Comparison of ENCODE assay signal across 30 cellular contexts in the genomic region with DNA sequence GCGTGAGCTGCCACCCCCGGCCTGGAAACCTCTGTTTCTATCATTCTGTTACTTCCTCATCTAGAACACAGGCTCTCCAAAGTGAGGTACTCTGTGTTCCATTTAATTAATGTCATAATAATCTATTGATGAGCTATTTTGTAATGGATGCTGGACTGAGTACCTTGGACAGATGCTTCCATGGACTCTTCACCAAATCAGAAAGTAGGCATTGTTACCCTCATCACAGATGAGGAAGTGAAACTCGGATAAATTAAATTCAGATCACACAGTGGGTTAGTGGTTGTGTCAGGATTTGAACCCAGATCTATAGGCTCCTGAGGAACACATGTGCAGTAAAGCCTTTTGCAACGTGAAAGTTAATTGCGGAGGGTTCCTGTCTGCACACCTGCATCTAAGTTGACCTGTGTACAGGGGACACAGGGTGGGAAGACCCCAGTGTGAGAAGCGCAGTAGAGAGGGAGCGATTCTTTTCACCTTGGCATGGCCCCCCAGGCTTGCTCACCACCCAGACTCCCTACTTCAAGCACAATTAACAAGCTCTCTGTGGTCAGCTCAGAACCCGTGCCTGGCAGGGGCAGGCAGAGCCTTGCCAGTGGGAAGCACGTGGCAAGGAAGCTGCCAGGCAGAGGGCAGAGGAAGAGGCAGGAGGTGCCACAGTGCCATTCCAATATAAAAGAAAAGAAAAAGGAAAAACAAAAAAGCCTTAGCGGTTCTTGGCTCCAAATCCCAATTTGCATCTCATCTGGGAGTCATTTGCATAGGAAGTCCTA.
DNase-seq lines count a peak whose midpoint lies in the region; ATAC-seq, FAIRE-seq and TF ChIP-seq lines count a peak whose summit lies in the region.
"Had no signal": no experiment of that assay in that cellular context is flagged by ENCODE, and none has a peak within 500 bp of the region (broad histone marks: within the 10 kb centered on the region; RNA-seq: fewer than 3 reads in every experiment).

No MANE protein-coding gene starts in this region.

- H3K36me3 ChIP-seq in BE2C: no peaks in the 10 kb centered on the region
- H3K36me3 ChIP-seq: heart right ventricle, spleen had no signal

- no peak for ATAC-seq in activated T-cell treated with anti-CD3 and anti-CD28 coated beads, Interleukin-2, amount 50 U/mL, for 72 hours (replicated peaks in 1 of 2)
- ATAC-seq: effector memory CD8-positive, alpha-beta T cell; heart right ventricle; right cardiac atrium; T-cell had no signal

- H3K9me3 ChIP-seq in BE2C: no peaks in the 10 kb centered on the region
- H3K9me3 ChIP-seq: heart right ventricle, spleen had no signal

- H3K4me3 Mint-ChIP-seq in activated T-cell treated with anti-CD3 and anti-CD28 coated beads, Interleukin-2, amount 50 U/mL, for 72 hours: no peak overlapping the region
- H3K4me3 Mint-ChIP-seq: activated CD4-positive, alpha-beta memory T cell treated with anti-CD3 and anti-CD28 coated beads for 36 hours; activated naive CD4-positive, alpha-beta T cell treated with anti-CD3 and anti-CD28 coated beads, Interleukin-2, amount 10 ng/mL, durations not matched to agents 7 days and 5 days; effector memory CD8-positive, alpha-beta T cell; nephron progenitor cell; T-cell had no signal

- H3K27ac Mint-ChIP-seq in activated T-cell treated with anti-CD3 and anti-CD28 coated beads, Interleukin-2, amount 50 U/mL, for 72 hours: no peak overlapping the region
- H3K27ac Mint-ChIP-seq: activated CD4-positive, alpha-beta memory T cell treated with anti-CD3 and anti-CD28 coated beads for 36 hours; activated naive CD4-positive, alpha-beta T cell treated with anti-CD3 and anti-CD28 coated beads, Interleukin-2, amount 10 ng/mL, durations not matched to agents 7 days and 5 days; effector memory CD8-positive, alpha-beta T cell; nephron progenitor cell; T-cell had no signal

- no peaks in the 10 kb centered on the region for H3K9me3 Mint-ChIP-seq in activated T-cell treated with anti-CD3 and anti-CD28 coated beads, Interleukin-2, amount 50 U/mL, for 72 hours
- H3K9me3 Mint-ChIP-seq: activated CD4-positive, alpha-beta memory T cell treated with anti-CD3 and anti-CD28 coated beads for 36 hours; activated naive CD4-positive, alpha-beta T cell treated with anti-CD3 and anti-CD28 coated beads, Interleukin-2, amount 10 ng/mL, durations not matched to agents 7 days and 5 days; effector memory CD8-positive, alpha-beta T cell; nephron progenitor cell; T-cell had no signal

- H3K4me1 Mint-ChIP-seq in activated T-cell treated with anti-CD3 and anti-CD28 coated beads, Interleukin-2, amount 50 U/mL, for 72 hours (ENCODE audit: low read depth): no peaks in the 10 kb centered on the region
- H3K4me1 Mint-ChIP-seq: activated naive CD4-positive, alpha-beta T cell treated with anti-CD3 and anti-CD28 coated beads, Interleukin-2, amount 10 ng/mL, durations not matched to agents 7 days and 5 days; T-cell had no signal

- TF ChIP-seq CTCF in NB4 (IDR thresholded peaks at IDR 0.05; ENCODE audit: low read depth, low read length) (no peak), BE2C (IDR thresholded peaks at IDR 0.05; ENCODE audit: low read depth, low read length) (no peak)

- DNase-seq in GM12891 (ENCODE audit: insufficient read length, low spot score) (no peak), NB4 (ENCODE audit: low read depth) (peak; percentile 39), cerebellum (ENCODE audit: low spot score) (peak; percentile 29), pons (ENCODE audit: low spot score) (peak; percentile 44), BE2C (no peak), kidney tubule cell (ENCODE audit: low spot score) (no peak)
- no peak for DNase-seq in activated T-cell treated with anti-CD3 and anti-CD28 coated beads, Interleukin-2, amount 50 U/mL, for 72 hours
- DNase-seq: activated CD4-positive, alpha-beta memory T cell treated with anti-CD3 and anti-CD28 coated beads for 36 hours; activated CD8-positive, alpha-beta memory T cell treated with anti-CD3 and anti-CD28 coated beads, Interleukin-2, amount 50 U/mL, for 4 hours; activated naive CD4-positive, alpha-beta T cell treated with anti-CD3 and anti-CD28 coated beads, Interleukin-2, amount 10 ng/mL, durations not matched to agents 7 days and 5 days; amniotic stem cell; DMS79; effector memory CD8-positive, alpha-beta T cell; erythroblast; GF-D8; heart right ventricle; IMR-90; NCI-H1436 treated with DMSO at 0.1 percent for 48 hours; NCI-H446; nephron progenitor cell; right cardiac atrium; SHP77 treated with DMSO at 0.1 percent for 48 hours; spleen; T-cell; trophoblast cell had no signal

- no peaks in the 10 kb centered on the region for H3K27me3 Mint-ChIP-seq in activated T-cell treated with anti-CD3 and anti-CD28 coated beads, Interleukin-2, amount 50 U/mL, for 72 hours (ENCODE audit: low read depth)

- TF ChIP-seq POLR2A in GM12891 (IDR thresholded peaks at IDR 0.05; ENCODE audit: low read depth, low read length): no peak
- TF ChIP-seq POLR2A in NB4 (IDR thresholded peaks at IDR 0.05; ENCODE audit: extremely low read depth, insufficient read length): no peak

- peaks cover 21% of the 10 kb centered on the region for H3K4me1 ChIP-seq in BE2C
- H3K4me1 ChIP-seq: parathyroid adenoma, spleen had no signal

- no peaks in the 10 kb centered on the region for H3K36me3 Mint-ChIP-seq in activated T-cell treated with anti-CD3 and anti-CD28 coated beads, Interleukin-2, amount 50 U/mL, for 72 hours (ENCODE audit: insufficient read depth in 2 of 2)
- H3K36me3 Mint-ChIP-seq: activated CD4-positive, alpha-beta memory T cell treated with anti-CD3 and anti-CD28 coated beads for 36 hours; activated naive CD4-positive, alpha-beta T cell treated with anti-CD3 and anti-CD28 coated beads, Interleukin-2, amount 10 ng/mL, durations not matched to agents 7 days and 5 days; T-cell had no signal

- H3K4me3 ChIP-seq in NB4 (ENCODE audit: low read depth, low read length): no peak overlapping the region
- no peak overlapping the region for H3K4me3 ChIP-seq in BE2C (ENCODE audit: low read depth, low read length)
- H3K4me3 ChIP-seq: coronary artery, heart right ventricle, lung, spleen had no signal

- no peaks in the 10 kb centered on the region for H3K27me3 ChIP-seq in BE2C

- no peak for FAIRE-seq in GM12891 (lab: Jason Lieb, UNC)
- FAIRE-seq: bronchial epithelial cell, TTC549 had no signal

TF ChIP-seq in GM12891, 5 proteins besides CTCF, POLR2A, EP300 and RAD21:
- TF ChIP-seq SPI1 (IDR thresholded peaks at IDR 0.05; ENCODE audit: low read depth, low read length): peak; percentile 88
- no peak for TF ChIP-seq PAX5 (IDR thresholded peaks at IDR 0.05; ENCODE audit: insufficient read depth, low read length, severe bottlenecking)
- TF ChIP-seq POLR2AphosphoS5 (IDR thresholded peaks at IDR 0.05; ENCODE audit: low read depth, low read length): no peak
- no peak for TF ChIP-seq TAF1 (IDR thresholded peaks at IDR 0.05; ENCODE audit: low read depth, low read length)
- TF ChIP-seq POU2F2 (IDR thresholded peaks at IDR 0.05; ENCODE audit: low read depth, low read length): no peak

Comparison
In these comparisons a context has a peak if more than half of its experiments do, and no peak if none do; other contexts are left out.
1. DNase-seq: peak in NB4 (single experiment), cerebellum (single experiment) and pons (single experiment); none in GM12891 (single experiment), activated T-cell treated with anti-CD3 and anti-CD28 coated beads, Interleukin-2, amount 50 U/mL, for 72 hours (0 of 2), BE2C (single experiment) and kidney tubule cell (single experiment).